22 cellular contexts compared by ENCODE assay signal in the genomic region with DNA sequence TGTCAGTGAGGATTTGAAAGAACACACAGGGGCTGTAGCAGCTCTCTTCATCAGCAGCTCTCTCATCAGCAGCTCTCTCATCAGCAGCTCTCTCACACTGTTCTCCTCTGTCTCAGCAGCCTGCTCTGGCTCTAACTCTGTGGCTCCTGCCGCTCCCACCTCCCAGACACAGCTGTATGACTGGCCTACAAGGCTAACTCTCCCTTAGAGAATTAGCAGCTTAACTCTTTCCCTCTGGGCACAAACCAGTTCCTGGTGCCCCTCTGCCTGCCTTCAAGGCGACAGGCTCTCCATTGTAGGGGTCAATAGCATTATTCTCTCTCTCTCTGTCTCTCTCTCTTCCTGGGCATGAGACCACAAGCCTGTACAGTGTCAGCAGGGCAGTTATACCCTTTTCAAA.
A peak's percentile ranks its signal among the peaks of the same experiment; 100 is the strongest.
DNase-seq lines count a peak whose midpoint lies in the region; ATAC-seq and TF ChIP-seq lines count a peak whose summit lies in the region.
"Had no signal": no experiment of that assay in that cellular context is flagged by ENCODE, and none has a peak within 500 bp of the region (broad histone marks: within the 10 kb centered on the region; RNA-seq: fewer than 3 reads in every experiment).

No MANE protein-coding gene starts in this region.

- no peak overlapping the region for H3K27ac ChIP-seq in GM23338 (ENCODE audit: low read depth)
- H3K27ac ChIP-seq in SU-DHL-6 (ENCODE audit: low read depth, low read length), result no peak overlapping the region
- H3K27ac ChIP-seq: KMS-11 had no signal

- DNase-seq in DMS53 (lab: John Stamatoyannopoulos, UW) (peak; percentile 73), GM23338 (ENCODE audit: low spot score) (no peak), dermis blood vessel endothelial cell (no peak)
- no peak for DNase-seq in stimulated activated effector memory CD8-positive, alpha-beta T cell treated with anti-CD3 and anti-CD28 coated beads, Interleukin-12 subunit alpha, Interleukin-12 subunit beta, amount 100 ng/mL, for 72 hours (ENCODE audit: low spot score in 2 of 2)
- DNase-seq: Caco-2; CD4-positive, alpha-beta T cell; IMR-90; MV-4-11; NCI-H1105 treated with DMSO at 0.1 percent for 48 hours; NCI-H2029 treated with DMSO at 0.1 percent for 48 hours; NCI-H345; NCI-H524; NCI-H774; OCI-M1; SHP77; SW 1271; T-helper 17 cell had no signal

- no peaks in the 10 kb centered on the region for H3K4me1 Mint-ChIP-seq in GM23338
- no peaks in the 10 kb centered on the region for H3K4me1 Mint-ChIP-seq in stimulated activated effector memory CD8-positive, alpha-beta T cell treated with anti-CD3 and anti-CD28 coated beads, Interleukin-12 subunit alpha, Interleukin-12 subunit beta, amount 100 ng/mL, for 72 hours
- H3K4me1 Mint-ChIP-seq: T-helper 17 cell had no signal

- H3K4me3 Mint-ChIP-seq in GM23338, result no peak overlapping the region
- H3K4me3 Mint-ChIP-seq in stimulated activated effector memory CD8-positive, alpha-beta T cell treated with anti-CD3 and anti-CD28 coated beads, Interleukin-12 subunit alpha, Interleukin-12 subunit beta, amount 100 ng/mL, for 72 hours, result no peak overlapping the region
- H3K4me3 Mint-ChIP-seq: CD4-positive, alpha-beta T cell; T-helper 17 cell had no signal

- 0 out of 2 replicates have a peak overlapping the region, but pooled peaks have one; percentile 1 for H3K27ac Mint-ChIP-seq in GM23338
- H3K27ac Mint-ChIP-seq in stimulated activated effector memory CD8-positive, alpha-beta T cell treated with anti-CD3 and anti-CD28 coated beads, Interleukin-12 subunit alpha, Interleukin-12 subunit beta, amount 100 ng/mL, for 72 hours, result no peak overlapping the region
- H3K27ac Mint-ChIP-seq: CD4-positive, alpha-beta T cell; T-helper 17 cell had no signal

- ATAC-seq in GM23338, result no peak
- ATAC-seq in stimulated activated effector memory CD8-positive, alpha-beta T cell treated with anti-CD3 and anti-CD28 coated beads, Interleukin-12 subunit alpha, Interleukin-12 subunit beta, amount 100 ng/mL, for 72 hours, result peak; percentile 36
- ATAC-seq in HG02763 (IDR thresholded peaks at IDR 0.05; ENCODE audit: unreplicated experiment), result no peak
- ATAC-seq in GM19397 (IDR thresholded peaks at IDR 0.05; ENCODE audit: unreplicated experiment), result no peak
- ATAC-seq in GM21360 (IDR thresholded peaks at IDR 0.05; ENCODE audit: unreplicated experiment), result no peak
- ATAC-seq: T-helper 17 cell had no signal

- H3K9me3 Mint-ChIP-seq in GM23338, result no peaks in the 10 kb centered on the region
- peaks cover 8% of the 10 kb centered on the region for H3K9me3 Mint-ChIP-seq in stimulated activated effector memory CD8-positive, alpha-beta T cell treated with anti-CD3 and anti-CD28 coated beads, Interleukin-12 subunit alpha, Interleukin-12 subunit beta, amount 100 ng/mL, for 72 hours
- H3K9me3 Mint-ChIP-seq: CD4-positive, alpha-beta T cell had no signal

- H3K9me3 ChIP-seq in SU-DHL-6 (ENCODE audit: insufficient read depth, low read length), result no peaks in the 10 kb centered on the region
- H3K9me3 ChIP-seq: Caco-2 had no signal

- H3F3A ChIP-seq in GM23338 (replicated peaks; ENCODE audit: low read depth) (no peaks in the 10 kb centered on the region), SU-DHL-6 (ENCODE audit: insufficient read depth) (no peaks in the 10 kb centered on the region)

- TF ChIP-seq CTCF in GM23338 (conservative IDR thresholded peaks at IDR 0.05; ENCODE audit: low read depth in 2 of 2) (no peak), SU-DHL-6 (IDR thresholded peaks at IDR 0.05; ENCODE audit: insufficient read depth, low read length, poor library complexity, severe bottlenecking) (no peak)

- H3K4me2 ChIP-seq in GM23338, result no peak overlapping the region
- no peak overlapping the region for H3K4me2 ChIP-seq in SU-DHL-6 (ENCODE audit: low read depth, low read length, poor library complexity, severe bottlenecking)
- H3K4me2 ChIP-seq: KMS-11 had no signal

- H3K79me2 ChIP-seq in GM23338 (replicated peaks; ENCODE audit: insufficient read depth), result no peaks in the 10 kb centered on the region
- no peaks in the 10 kb centered on the region for H3K79me2 ChIP-seq in SU-DHL-6 (ENCODE audit: insufficient read depth, low read length)

- H3K36me3 Mint-ChIP-seq in GM23338 (ENCODE audit: low read depth), result no peaks in the 10 kb centered on the region
- H3K36me3 Mint-ChIP-seq in stimulated activated effector memory CD8-positive, alpha-beta T cell treated with anti-CD3 and anti-CD28 coated beads, Interleukin-12 subunit alpha, Interleukin-12 subunit beta, amount 100 ng/mL, for 72 hours, result no peaks in the 10 kb centered on the region

- H3K4me3 ChIP-seq in GM23338, result no peak overlapping the region
- no peak overlapping the region for H3K4me3 ChIP-seq in SU-DHL-6 (ENCODE audit: insufficient read depth, low read length, poor library complexity, severe bottlenecking)

- H2AFZ ChIP-seq in GM23338, result no peak overlapping the region
- peak overlapping the region; percentile 26 for H2AFZ ChIP-seq in SU-DHL-6 (ENCODE audit: low read depth, low read length, severe bottlenecking)

- H3K9me2 ChIP-seq in GM23338 (ENCODE audit: insufficient read depth) (no peaks in the 10 kb centered on the region), SU-DHL-6 (replicated peaks; ENCODE audit: insufficient read depth, low read length) (no peaks in the 10 kb centered on the region)

- no peaks in the 10 kb centered on the region for H3K4me1 ChIP-seq in GM23338 (ENCODE audit: insufficient read depth)
- H3K4me1 ChIP-seq: Caco-2 had no signal

- H3K9ac ChIP-seq in SU-DHL-6 (ENCODE audit: low read length), result no peak overlapping the region
- H3K9ac ChIP-seq: KMS-11 had no signal

- H4K20me1 ChIP-seq in GM23338 (replicated peaks; ENCODE audit: insufficient read depth), result no peaks in the 10 kb centered on the region
- no peaks in the 10 kb centered on the region for H4K20me1 ChIP-seq in SU-DHL-6 (ENCODE audit: low read depth, low read length)

- no peaks in the 10 kb centered on the region for H3K36me3 ChIP-seq in GM23338 (ENCODE audit: insufficient read depth)
- H3K36me3 ChIP-seq in SU-DHL-6 (ENCODE audit: low read length), result no peaks in the 10 kb centered on the region

- H3K27me3 ChIP-seq in GM23338 (ENCODE audit: insufficient read depth) (no peaks in the 10 kb centered on the region), SU-DHL-6 (ENCODE audit: low read length) (no peaks in the 10 kb centered on the region)

- H3K27me3 Mint-ChIP-seq in GM23338 (ENCODE audit: insufficient read depth, low read depth, poor library complexity), result peaks cover 2% of the 10 kb centered on the region
- H3K27me3 Mint-ChIP-seq: CD4-positive, alpha-beta T cell; T-helper 17 cell had no signal

TF ChIP-seq in GM23338, 12 proteins besides CTCF, POLR2A, EP300 and RAD21 (continues in another document):
- TF ChIP-seq ZNF114 (CRISPR knock-in tag; IDR thresholded peaks at IDR 0.05), result no peak
- no peak for TF ChIP-seq POLR2AphosphoS5 (IDR thresholded peaks at IDR 0.05; ENCODE audit: low read depth)
- no peak for TF ChIP-seq JUNB (IDR thresholded peaks at IDR 0.05; ENCODE audit: unreplicated experiment)
- TF ChIP-seq STAT1 (IDR thresholded peaks at IDR 0.05; ENCODE audit: unreplicated experiment), result no peak
- TF ChIP-seq CREB1 (CRISPR knock-in tag; IDR thresholded peaks at IDR 0.05; ENCODE audit: low read depth), result no peak
- TF ChIP-seq EZH2 (IDR thresholded peaks at IDR 0.05; ENCODE audit: low read depth, unreplicated experiment), result no peak
- TF ChIP-seq, protein P1, sequence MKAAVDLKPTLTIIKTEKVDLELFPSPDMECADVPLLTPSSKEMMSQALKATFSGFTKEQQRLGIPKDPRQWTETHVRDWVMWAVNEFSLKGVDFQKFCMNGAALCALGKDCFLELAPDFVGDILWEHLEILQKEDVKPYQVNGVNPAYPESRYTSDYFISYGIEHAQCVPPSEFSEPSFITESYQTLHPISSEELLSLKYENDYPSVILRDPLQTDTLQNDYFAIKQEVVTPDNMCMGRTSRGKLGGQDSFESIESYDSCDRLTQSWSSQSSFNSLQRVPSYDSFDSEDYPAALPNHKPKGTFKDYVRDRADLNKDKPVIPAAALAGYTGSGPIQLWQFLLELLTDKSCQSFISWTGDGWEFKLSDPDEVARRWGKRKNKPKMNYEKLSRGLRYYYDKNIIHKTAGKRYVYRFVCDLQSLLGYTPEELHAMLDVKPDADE (IDR thresholded peaks at IDR 0.05), result no peak
- TF ChIP-seq, protein P2, sequence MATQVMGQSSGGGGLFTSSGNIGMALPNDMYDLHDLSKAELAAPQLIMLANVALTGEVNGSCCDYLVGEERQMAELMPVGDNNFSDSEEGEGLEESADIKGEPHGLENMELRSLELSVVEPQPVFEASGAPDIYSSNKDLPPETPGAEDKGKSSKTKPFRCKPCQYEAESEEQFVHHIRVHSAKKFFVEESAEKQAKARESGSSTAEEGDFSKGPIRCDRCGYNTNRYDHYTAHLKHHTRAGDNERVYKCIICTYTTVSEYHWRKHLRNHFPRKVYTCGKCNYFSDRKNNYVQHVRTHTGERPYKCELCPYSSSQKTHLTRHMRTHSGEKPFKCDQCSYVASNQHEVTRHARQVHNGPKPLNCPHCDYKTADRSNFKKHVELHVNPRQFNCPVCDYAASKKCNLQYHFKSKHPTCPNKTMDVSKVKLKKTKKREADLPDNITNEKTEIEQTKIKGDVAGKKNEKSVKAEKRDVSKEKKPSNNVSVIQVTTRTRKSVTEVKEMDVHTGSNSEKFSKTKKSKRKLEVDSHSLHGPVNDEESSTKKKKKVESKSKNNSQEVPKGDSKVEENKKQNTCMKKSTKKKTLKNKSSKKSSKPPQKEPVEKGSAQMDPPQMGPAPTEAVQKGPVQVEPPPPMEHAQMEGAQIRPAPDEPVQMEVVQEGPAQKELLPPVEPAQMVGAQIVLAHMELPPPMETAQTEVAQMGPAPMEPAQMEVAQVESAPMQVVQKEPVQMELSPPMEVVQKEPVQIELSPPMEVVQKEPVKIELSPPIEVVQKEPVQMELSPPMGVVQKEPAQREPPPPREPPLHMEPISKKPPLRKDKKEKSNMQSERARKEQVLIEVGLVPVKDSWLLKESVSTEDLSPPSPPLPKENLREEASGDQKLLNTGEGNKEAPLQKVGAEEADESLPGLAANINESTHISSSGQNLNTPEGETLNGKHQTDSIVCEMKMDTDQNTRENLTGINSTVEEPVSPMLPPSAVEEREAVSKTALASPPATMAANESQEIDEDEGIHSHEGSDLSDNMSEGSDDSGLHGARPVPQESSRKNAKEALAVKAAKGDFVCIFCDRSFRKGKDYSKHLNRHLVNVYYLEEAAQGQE (IDR thresholded peaks at IDR 0.05; ENCODE audit: unreplicated experiment), result no peak
- TF ChIP-seq EZH2phosphoT487 (IDR thresholded peaks at IDR 0.05; ENCODE audit: unreplicated experiment), result no peak
